14 cellular contexts compared by ENCODE assay signal in genomic region chr18:26479686-26480079, GRCh38.
A peak's percentile ranks its signal among the peaks of the same experiment; 100 is the strongest.
DNase-seq lines count a peak whose midpoint lies in the region; FAIRE-seq and TF ChIP-seq lines count a peak whose summit lies in the region.
"Had no signal": no experiment of that assay in that cellular context is flagged by ENCODE, and none has a peak within 500 bp of the region (broad histone marks: within the 10 kb centered on the region; RNA-seq: fewer than 3 reads in every experiment).

No MANE protein-coding gene starts in this region.

- no peak overlapping the region for H4K5ac ChIP-seq in mesendoderm (ENCODE audit: low read length)

- POLR2A ChIA-PET in HEK293T (lab: Yijun Ruan, JAX), result interaction anchor here (1.0 kb wide), 1 partner anchor 9 kb away, joined by 4 read pairs; no protein-coding TSS in a partner anchor

- H3K9me3 ChIP-seq in kidney (ENCODE audit: control insufficient read depth in 1 of 2, low read length in 2 of 2), result no peaks in the 10 kb centered on the region
- H3K9me3 ChIP-seq in transverse colon, result no peaks in the 10 kb centered on the region
- H3K9me3 ChIP-seq: gastrocnemius medialis had no signal

- H3K18ac ChIP-seq in mesendoderm (ENCODE audit: low read length), result no peak overlapping the region

- intact Hi-C loops in kidney (cut with DNase I), result no loop called here
- intact Hi-C loops in transverse colon (cut with DNase I; ENCODE audit: low total_unique reads), result no loop called here

- no peak overlapping the region for H2BK15ac ChIP-seq in mesendoderm (replicated peaks; ENCODE audit: low read depth)

- 19 to 32% methylated on average over 6 of the region's 6 CpGs for WGBS in transverse colon (ENCODE audit: low coverage in 1 of 2), 2 donors
- WGBS in mesendoderm (ENCODE audit: extremely low coverage, insufficient coverage, low lambda C conversion rate), result no CpG with 5 or more reads among the region's 6 CpGs

- no peak for DNase-seq in HEK293T (ENCODE audit: extremely low spot score)
- peak; percentile 52 for DNase-seq in astrocyte of the spinal cord (ENCODE audit: low read depth, low spot score)
- no peak for DNase-seq in kidney
- DNase-seq in transverse colon, result no peak
- DNase-seq in H54 (ENCODE audit: insufficient read length, low spot score), result no peak
- DNase-seq in NCI-H748 treated with DMSO at 0.1 percent for 48 hours (lab: John Stamatoyannopoulos, UW), result no peak
- no peak for DNase-seq in mesendoderm
- DNase-seq: activated CD4-positive, CD25-positive, alpha-beta regulatory T cell treated with anti-CD3 and anti-CD28 coated beads, Interleukin-2, amount 50 U/mL, for 72 hours; activated gamma-delta T cell; gastrocnemius medialis; left cardiac atrium; NCI-H146 had no signal

- H3K9ac ChIP-seq in kidney (ENCODE audit: low read length in 2 of 2) (peak overlapping the region in 1 of 2 donors; percentile 13), mesendoderm (ENCODE audit: low read length) (no peak overlapping the region)

- TF ChIP-seq EP300 in transverse colon (IDR thresholded peaks at IDR 0.05; ENCODE audit: low read depth), result no peak

- H2AK5ac ChIP-seq in mesendoderm (ENCODE audit: low read length), result no peak overlapping the region

- no peak for TF ChIP-seq CTCF in astrocyte of the spinal cord (IDR thresholded peaks at IDR 0.05; ENCODE audit: low read depth, low read length)
- TF ChIP-seq CTCF in kidney (IDR thresholded peaks at IDR 0.05; ENCODE audit: borderline replicate concordance, extremely low read depth, insufficient read depth), result no peak
- TF ChIP-seq CTCF in transverse colon (IDR thresholded peaks at IDR 0.05), result no peak

- in situ Hi-C loops in astrocyte of the spinal cord (cut with HindIII; ENCODE audit: low sequenced_read_pairs) (no loop called here), transverse colon (cut with MboI; ENCODE audit: low pct_ligation_motif_present in 1 of 4, low pct_unique_long_range_greater_than_20kb in 1 of 4, low sequenced_read_pairs in 3 of 4) (no loop called here)

- no peak overlapping the region for H2BK5ac ChIP-seq in mesendoderm (ENCODE audit: low read length)

- H4K8ac ChIP-seq in mesendoderm (ENCODE audit: low read depth, low read length), result no peak overlapping the region

- H3K23ac ChIP-seq in mesendoderm (ENCODE audit: low read length), result no peak overlapping the region

- no peak overlapping the region for H3K4ac ChIP-seq in mesendoderm (ENCODE audit: low read depth, low read length)

- H2BK120ac ChIP-seq in mesendoderm (ENCODE audit: low read depth, low read length), result no peak overlapping the region

- H3K36me3 ChIP-seq in kidney (ENCODE audit: control insufficient read depth in 1 of 2, insufficient read depth in 2 of 2, low read length in 2 of 2) (peaks cover 0 to 12% of the 10 kb centered on the region in 2 donors), transverse colon (no peaks in the 10 kb centered on the region), mesendoderm (ENCODE audit: control insufficient read depth, insufficient read depth, low read length) (no peaks in the 10 kb centered on the region)

- no peaks in the 10 kb centered on the region for H3K27me3 ChIP-seq in transverse colon
- H3K27me3 ChIP-seq in mesendoderm (ENCODE audit: insufficient read depth, low read length, poor library complexity), result no peaks in the 10 kb centered on the region
- H3K27me3 ChIP-seq: gastrocnemius medialis had no signal

- H3K56ac ChIP-seq in mesendoderm (ENCODE audit: low read length), result no peak overlapping the region

- CTCF ChIA-PET in HEK293T (lab: Yijun Ruan, JAX), result interaction anchor here (0.5 to 0.6 kb wide), 2 partner anchors 8 to 32 kb away, joined by 3 read pairs; no protein-coding TSS in a partner anchor

- no peak overlapping the region for H3K4me2 ChIP-seq in mesendoderm (ENCODE audit: low read length)

- H3K79me1 ChIP-seq in mesendoderm (ENCODE audit: low read length), result no peaks in the 10 kb centered on the region

- no peak for TF ChIP-seq POLR2A in transverse colon (IDR thresholded peaks at IDR 0.05)
- no peak for TF ChIP-seq POLR2A in H54 (IDR thresholded peaks at IDR 0.05; ENCODE audit: low read depth, low read length)

- H3K4me3 ChIP-seq in astrocyte of the spinal cord (ENCODE audit: low read depth, low read length) (no peak overlapping the region), kidney (ENCODE audit: low read length in 2 of 2) (no peak overlapping the region), transverse colon (no peak overlapping the region), mesendoderm (ENCODE audit: low read length) (no peak overlapping the region)
- H3K4me3 ChIP-seq: gastrocnemius medialis, SK-N-MC had no signal

- no peak for FAIRE-seq in kidney (lab: Jason Lieb, UNC)
- FAIRE-seq in H54 (lab: Jason Lieb, UNC), result no peak
- FAIRE-seq: colon had no signal

- H3K4me1 ChIP-seq in kidney (ENCODE audit: control insufficient read depth in 1 of 2, insufficient read depth in 1 of 2, low read depth in 1 of 2, low read length in 2 of 2) (peaks cover 4 to 9% of the 10 kb centered on the region in 2 donors), transverse colon (peaks cover 0 to 4% (median 2%) of the 10 kb centered on the region in 4 donors), mesendoderm (ENCODE audit: control insufficient read depth, low read depth, low read length) (peaks cover 2% of the 10 kb centered on the region)

- H3K79me2 ChIP-seq in mesendoderm (ENCODE audit: control insufficient read depth, insufficient read depth, low read length), result no peaks in the 10 kb centered on the region

- peak overlapping the region; percentile 71 for H3K27ac ChIP-seq in kidney (ENCODE audit: low read depth in 2 of 2, low read length in 2 of 2)
- H3K27ac ChIP-seq in transverse colon, result peak overlapping the region in 3 of 4 donors; percentile 6 to 46 (median 42)
- no peak overlapping the region for H3K27ac ChIP-seq in mesendoderm (ENCODE audit: low read depth, low read length)
- H3K27ac ChIP-seq: gastrocnemius medialis, SK-N-MC had no signal

TF ChIP-seq in HEK293T, 16 proteins besides CTCF, POLR2A, EP300 and RAD21:
- TF ChIP-seq SUZ12 (IDR thresholded peaks at IDR 0.05) (no peak), HDGF (IDR thresholded peaks at IDR 0.05; ENCODE audit: borderline replicate concordance) (no peak), BHLHE40 (IDR thresholded peaks at IDR 0.05; ENCODE audit: borderline replicate concordance) (no peak), CTBP1 (IDR thresholded peaks at IDR 0.05; ENCODE audit: borderline replicate concordance) (no peak), TARDBP (IDR thresholded peaks at IDR 0.05) (no peak), FOXM1 (IDR thresholded peaks at IDR 0.05; ENCODE audit: borderline replicate concordance) (no peak), FOXK2 (IDR thresholded peaks at IDR 0.05) (no peak)
- TF ChIP-seq, protein P1, sequence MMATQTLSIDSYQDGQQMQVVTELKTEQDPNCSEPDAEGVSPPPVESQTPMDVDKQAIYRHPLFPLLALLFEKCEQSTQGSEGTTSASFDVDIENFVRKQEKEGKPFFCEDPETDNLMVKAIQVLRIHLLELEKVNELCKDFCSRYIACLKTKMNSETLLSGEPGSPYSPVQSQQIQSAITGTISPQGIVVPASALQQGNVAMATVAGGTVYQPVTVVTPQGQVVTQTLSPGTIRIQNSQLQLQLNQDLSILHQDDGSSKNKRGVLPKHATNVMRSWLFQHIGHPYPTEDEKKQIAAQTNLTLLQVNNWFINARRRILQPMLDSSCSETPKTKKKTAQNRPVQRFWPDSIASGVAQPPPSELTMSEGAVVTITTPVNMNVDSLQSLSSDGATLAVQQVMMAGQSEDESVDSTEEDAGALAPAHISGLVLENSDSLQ (IDR thresholded peaks at IDR 0.05), result peak; percentile 11; the same call in 1 of the 2 replicates
